29 cellular contexts compared by ENCODE assay signal in the genomic region with DNA sequence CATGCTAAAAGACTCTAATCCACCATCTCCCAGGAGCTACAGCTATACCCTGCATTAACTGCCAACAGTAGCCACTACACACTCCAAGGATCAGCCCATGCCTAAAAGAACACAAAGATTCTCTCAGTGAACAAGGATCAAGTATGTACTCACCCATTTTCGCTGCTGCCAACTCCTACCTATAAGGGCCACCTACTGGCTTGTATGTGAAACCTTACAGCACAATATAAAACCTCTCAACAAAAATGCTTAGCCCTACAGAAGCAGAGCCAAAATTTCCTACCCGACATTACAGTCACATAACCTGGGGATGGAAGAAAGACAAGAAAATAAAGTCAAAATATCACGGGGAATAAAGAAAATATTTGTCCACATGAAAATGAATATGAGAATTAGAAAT.
"Had no signal": no experiment of that assay in that cellular context is flagged by ENCODE, and none has a peak within 500 bp of the region (broad histone marks: within the 10 kb centered on the region; RNA-seq: fewer than 3 reads in every experiment).

No MANE protein-coding gene starts in this region.

- H3K4me1 ChIP-seq: breast epithelium, gastrocnemius medialis, right lobe of liver, testis had no signal

- H3K9me3 ChIP-seq: gastrocnemius medialis, ovary, testis had no signal

- DNase-seq: activated CD4-positive, alpha-beta T cell treated with anti-CD3 and anti-CD28 coated beads for 4 hours; activated CD4-positive, alpha-beta T cell treated with anti-CD3 and anti-CD28 coated beads, Interleukin-2, amount 50 U/mL, for 4 hours; activated CD4-positive, CD25-positive, alpha-beta regulatory T cell; activated naive CD4-positive, alpha-beta T cell; activated T-cell treated with anti-CD3 and anti-CD28 coated beads for 4 hours; activated T-cell treated with anti-CD3 and anti-CD28 coated beads, Interleukin-2, amount 50 U/mL, for 72 hours; central memory CD4-positive, alpha-beta T cell; dermis blood vessel endothelial cell; effector CD4-positive, alpha-beta T cell; erythroblast; gastrocnemius medialis; hippocampal formation; left colon; midbrain; naive thymus-derived CD4-positive, alpha-beta T cell; ovary; right lobe of liver; stimulated activated CD4-positive, alpha-beta T cell treated with anti-CD3 and anti-CD28 coated beads, Interleukin-12 subunit alpha, Interleukin-12 subunit beta, amount 100 ng/mL, for 4 hours; stimulated activated CD4-positive, alpha-beta T cell treated with anti-CD3 and anti-CD28 coated beads, Interleukin-4, amount 100 ng/mL, for 1 hour; stimulated activated naive CD8-positive, alpha-beta T cell treated with anti-CD3 and anti-CD28 coated beads, Interleukin-15, Interleukin-2, amounts not matched to agents 100 U/mL and 50 U/mL, for 24 hours; testis; trophoblast cell had no signal

- H3K36me3 ChIP-seq: breast epithelium, gastrocnemius medialis, ovary, right lobe of liver had no signal

- H3K27ac ChIP-seq: breast epithelium, gastrocnemius medialis, ovary, right lobe of liver, skin epidermis, testis had no signal

- H3K4me3 ChIP-seq: breast epithelium, gastrocnemius medialis, ovary, right lobe of liver, skin epidermis, testis had no signal

- ATAC-seq: activated naive CD4-positive, alpha-beta T cell treated with anti-CD3 and anti-CD28 coated beads, Interleukin-2, amount 50 U/mL, for 72 hours; activated T-cell treated with anti-CD3 and anti-CD28 coated beads, Interleukin-2, amount 50 U/mL, for 72 hours; gastrocnemius medialis; left colon; naive thymus-derived CD4-positive, alpha-beta T cell; right lobe of liver; stimulated activated naive CD8-positive, alpha-beta T cell treated with anti-CD3 and anti-CD28 coated beads, Interleukin-15, Interleukin-2, amounts not matched to agents 100 U/mL and 50 U/mL, for 24 hours had no signal

- H3K27me3 ChIP-seq: gastrocnemius medialis, ovary, testis had no signal

- FAIRE-seq: colon, endometrium, keratinocyte, urothelium cell line had no signal
